Comparison of ENCODE assay signal across 15 cellular contexts in genomic region chr11:108866781-108867180, GRCh38.
"Had no signal": no experiment of that assay in that cellular context is flagged by ENCODE, and none has a peak within 500 bp of the region (broad histone marks: within the 10 kb centered on the region; RNA-seq: fewer than 3 reads in every experiment).

No MANE protein-coding gene starts in this region.

- H3K9me3 Mint-ChIP-seq: IgD-negative memory B cell had no signal

- H3K4me3 Mint-ChIP-seq: IgD-negative memory B cell had no signal

- H3K36me3 Mint-ChIP-seq: IgD-negative memory B cell had no signal

- DNase-seq: Kasumi-1, MM.1S, NCI-H1092 treated with DMSO at 0.1 percent for 48 hours, NCI-H146, NCI-H187, NCI-H2029, NCI-H2081 treated with DMSO at 0.1 percent for 48 hours, NCI-H2227 treated with DMSO at 0.1 percent for 48 hours, NCI-H524, NCI-H526 treated with DMSO at 0.1 percent for 48 hours, NCI-H774, Right ventricle myocardium superior, RPMI8226, SIG-M5 had no signal

- H3K27me3 Mint-ChIP-seq: IgD-negative memory B cell had no signal
